ENCODE assay signal across 9 cellular contexts in the genomic region with DNA sequence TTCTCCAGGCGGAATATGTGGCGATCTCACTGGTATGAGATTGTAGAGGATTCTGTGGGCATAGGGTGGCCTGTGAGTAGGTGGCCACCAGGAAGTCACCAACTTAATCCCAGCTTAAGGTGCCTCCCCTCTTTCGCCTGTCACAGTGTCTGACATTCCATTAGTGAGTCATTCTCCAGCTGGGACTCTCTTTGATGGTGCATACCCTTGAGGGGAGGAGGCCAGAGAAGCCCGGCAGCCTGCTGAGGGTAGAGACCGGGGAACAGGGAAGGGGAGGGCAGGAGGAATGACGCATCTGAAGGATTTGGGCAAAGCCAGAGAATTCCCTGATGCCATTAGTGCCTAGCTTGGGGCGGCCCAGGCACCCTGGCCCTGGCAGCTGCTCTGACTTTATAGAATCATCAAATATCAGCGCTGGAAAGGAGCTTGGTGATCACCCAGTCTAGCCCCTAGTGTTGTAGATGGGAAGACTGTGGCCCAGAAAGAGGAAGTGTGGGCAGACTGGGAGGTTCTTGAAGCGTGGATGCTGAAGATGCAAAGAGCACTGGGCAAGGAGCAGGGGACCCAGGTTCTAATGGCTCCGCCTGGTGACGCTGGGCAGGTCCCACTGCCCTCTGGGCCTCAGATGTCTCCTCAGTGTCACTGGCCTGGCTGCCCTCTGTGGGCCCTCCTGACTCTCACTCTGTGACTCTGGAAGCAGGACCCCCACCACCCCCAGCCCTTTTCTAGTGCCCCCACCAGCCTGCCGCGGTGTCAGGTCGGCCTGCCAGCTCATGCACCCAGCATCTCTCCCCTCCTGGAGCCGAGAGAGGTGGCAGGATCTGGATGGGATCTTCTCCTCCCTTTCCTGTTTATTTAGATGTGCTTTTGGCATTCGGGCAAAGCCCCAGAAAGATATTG. TPM values are rescaled to one million over a fixed set of nuclear protein-coding genes. Genes with fewer than 3 reads are reported as not detected.
A peak's percentile ranks its signal among the peaks of the same experiment; 100 is the strongest.
DNase-seq lines count a peak whose midpoint lies in the region; ATAC-seq and TF ChIP-seq lines count a peak whose summit lies in the region.
"Had no signal": no experiment of that assay in that cellular context is flagged by ENCODE, and none has a peak within 500 bp of the region (broad histone marks: within the 10 kb centered on the region; RNA-seq: fewer than 3 reads in every experiment).

No MANE protein-coding gene starts in this region.

- H3K9me3 ChIP-seq in breast epithelium (no peaks in the 10 kb centered on the region), left lung (no peaks in the 10 kb centered on the region), vagina (no peaks in the 10 kb centered on the region)

- peak; percentile 14 for DNase-seq in NOMO-1 treated with DMSO at 0.1 percent for 48 hours (lab: John Stamatoyannopoulos, UW; ENCODE audit: unreplicated experiment)
- DNase-seq in NOMO-1 (lab: John Stamatoyannopoulos, UW; ENCODE audit: unreplicated experiment in 2 of 2) = no peak
- no peak for DNase-seq in breast epithelium (ENCODE audit: low spot score in 2 of 2)
- peak in 1 of 2 donors; percentile 65 for DNase-seq in left lung
- no peak for DNase-seq in vagina (ENCODE audit: extremely low spot score in 2 of 2)
- no peak for DNase-seq in stimulated activated CD4-positive, alpha-beta T cell treated with anti-CD3 and anti-CD28 coated beads, Interleukin-2, amount 100 ng/mL, for 48 hours
- DNase-seq in posterior vena cava (ENCODE audit: low spot score) = no peak
- DNase-seq: midbrain had no signal

- H3K27ac ChIP-seq in breast epithelium = peak overlapping the region; percentile 1 to 45
- H3K27ac ChIP-seq in left lung = peak overlapping the region; percentile 0 to 11
- H3K27ac ChIP-seq in vagina = peak overlapping the region; percentile 63

- intact Hi-C loops in breast epithelium (cut with DNase I; ENCODE audit: low total_unique reads) (loop anchor here (5.0 kb wide), 1 partner anchor 146 kb away; no protein-coding TSS in a partner anchor), left lung (cut with DNase I) (no loop called here), vagina (cut with DNase I) (no loop called here), posterior vena cava (cut with DNase I) (loop anchor here (1.0 to 5.0 kb wide), 2 partner anchors 33 to 34 kb away; no protein-coding TSS in a partner anchor)

- ATAC-seq in left lung (peak; percentile 86), GM18511 (IDR thresholded peaks at IDR 0.05; ENCODE audit: unreplicated experiment) (no peak)

- TF ChIP-seq POLR2A in breast epithelium (IDR thresholded peaks at IDR 0.05) (no peak), vagina (IDR thresholded peaks at IDR 0.05) (no peak)

- H3K36me3 ChIP-seq in breast epithelium (no peaks in the 10 kb centered on the region), left lung (no peaks in the 10 kb centered on the region), vagina (no peaks in the 10 kb centered on the region)

- H3K4me3 ChIP-seq in breast epithelium (no peak overlapping the region), left lung (no peak overlapping the region), vagina (no peak overlapping the region)

- H3K4me1 ChIP-seq in breast epithelium = no peaks in the 10 kb centered on the region
- peaks cover 11% of the 10 kb centered on the region in 2 donors for H3K4me1 ChIP-seq in left lung
- H3K4me1 ChIP-seq in vagina = peaks cover 33% of the 10 kb centered on the region

- no peaks in the 10 kb centered on the region for H3K27me3 ChIP-seq in breast epithelium
- peaks cover 0 to 17% of the 10 kb centered on the region in 2 donors for H3K27me3 ChIP-seq in left lung
- no peaks in the 10 kb centered on the region for H3K27me3 ChIP-seq in vagina

- TF ChIP-seq CTCF in breast epithelium (IDR thresholded peaks at IDR 0.05) (no peak), left lung (IDR thresholded peaks at IDR 0.05) (no peak), vagina (IDR thresholded peaks at IDR 0.05) (no peak)

RNA-seq across cellular contexts. Expression of gene DAB2IP, which starts 41.4 kb away (rescaled TPM):
- total RNA-seq in breast epithelium (10 to 100 TPM; 16.0 to 56.0 (median 55.8) TPM), left lung (10 to 100 TPM; 50.3 to 53.4 TPM), vagina (38.8 TPM), posterior vena cava (10 to 100 TPM; 68.1 to 83.8 TPM)

Comparison
In these comparisons a context has a peak if more than half of its experiments do, and no peak if none do; other contexts are left out.
1. H3K27ac ChIP-seq: peak in every context shown above with its lines; median percentile 63 in vagina; 23 in breast epithelium; 6 in left lung.
2. intact Hi-C loops: an anchor here in breast epithelium (5.0 kb wide) and posterior vena cava (1.0 to 5.0 kb wide); none called in left lung and vagina.